Comparison of ENCODE assay signal across 14 cellular contexts in the genomic region with DNA sequence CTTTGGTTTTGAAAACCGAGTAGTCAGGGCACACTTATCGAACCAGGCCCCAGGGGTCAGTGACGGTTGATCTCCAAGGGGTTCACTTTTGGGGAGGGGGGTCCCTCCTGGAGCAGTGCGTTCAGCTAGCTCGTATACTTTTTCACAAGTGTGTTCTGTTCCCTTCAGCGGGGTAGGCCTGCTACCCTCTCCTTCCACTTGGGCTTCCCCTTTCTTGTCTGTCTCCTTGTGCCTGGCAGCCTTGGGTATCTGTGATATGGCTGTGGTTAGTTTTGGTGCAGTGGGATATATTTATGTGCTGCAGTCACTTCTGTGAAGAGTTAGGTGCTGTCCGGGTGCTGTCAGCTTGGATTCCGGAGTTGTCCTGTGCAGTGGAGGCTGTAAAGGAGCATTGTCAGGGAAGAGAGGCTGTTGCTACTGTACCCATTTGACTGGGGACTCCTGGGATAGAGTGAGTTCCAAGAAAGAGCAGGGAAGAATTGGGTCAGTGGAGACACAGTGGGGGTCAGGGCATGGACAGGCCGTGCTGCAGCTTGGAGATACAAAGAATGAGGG. TPM values are rescaled to one million over a fixed set of nuclear protein-coding genes. Genes with fewer than 3 reads are reported as not detected.
DNase-seq lines count a peak whose midpoint lies in the region; ATAC-seq and FAIRE-seq lines count a peak whose summit lies in the region.
"Had no signal": no experiment of that assay in that cellular context is flagged by ENCODE, and none has a peak within 500 bp of the region (broad histone marks: within the 10 kb centered on the region; RNA-seq: fewer than 3 reads in every experiment).

No MANE protein-coding gene starts in this region.

- no peak for FAIRE-seq in urothelium cell line (lab: Jason Lieb, UNC)

- no peaks in the 10 kb centered on the region for H3K27me3 Mint-ChIP-seq in T-helper 17 cell
- H3K27me3 Mint-ChIP-seq: type B pancreatic cell had no signal

- 76% methylated on average over 9 of the region's 9 CpGs for WGBS in right cardiac atrium

- H3K9me3 ChIP-seq in T-helper 17 cell (ENCODE audit: control insufficient read depth, low read length, poor library complexity, severe bottlenecking) (no peaks in the 10 kb centered on the region), right cardiac atrium (ENCODE audit: control insufficient read depth, low read length) (no peaks in the 10 kb centered on the region), MG63 (no peaks in the 10 kb centered on the region)
- H3K9me3 ChIP-seq: right lobe of liver had no signal

- H3K27ac Mint-ChIP-seq in T-helper 17 cell = peak overlapping the region; percentile 86
- H3K27ac Mint-ChIP-seq: type B pancreatic cell had no signal

- peaks cover 22% of the 10 kb centered on the region for H3K4me1 ChIP-seq in right cardiac atrium (ENCODE audit: control insufficient read depth, insufficient read depth, low read length)

- peak overlapping the region; percentile 39 for H3K27ac ChIP-seq in right cardiac atrium (ENCODE audit: low read length)
- H3K27ac ChIP-seq: HL-60, right lobe of liver had no signal

- H3K4me3 Mint-ChIP-seq in T-helper 17 cell = peak overlapping the region; percentile 67
- H3K4me3 Mint-ChIP-seq: type B pancreatic cell had no signal

- peak; percentile 20 for ATAC-seq in Right ventricle myocardium inferior
- peak; percentile 51 for ATAC-seq in T-helper 17 cell
- no peak for ATAC-seq in right cardiac atrium
- no peak for ATAC-seq in HG03457 (IDR thresholded peaks at IDR 0.05; ENCODE audit: unreplicated experiment)

- H3K4me1 Mint-ChIP-seq in T-helper 17 cell = peaks cover 36% of the 10 kb centered on the region

- intact Hi-C loops in Right ventricle myocardium inferior (cut with DNase I) = loop anchor here (2.0 kb wide), 2 partner anchors 25 to 33 kb away; no protein-coding TSS in a partner anchor
- intact Hi-C loops in cardiac septum (cut with DNase I) = no loop called here
- intact Hi-C loops in right cardiac atrium (cut with DNase I) = no loop called here

- H3K27me3 ChIP-seq in right cardiac atrium (ENCODE audit: control insufficient read depth, insufficient read depth) = no peaks in the 10 kb centered on the region
- no peaks in the 10 kb centered on the region for H3K27me3 ChIP-seq in MG63
- H3K27me3 ChIP-seq: right lobe of liver had no signal

- DNase-seq in Right ventricle myocardium inferior (ENCODE audit: missing footprints) = no peak
- no peak for DNase-seq in cardiac septum (ENCODE audit: low spot score)
- DNase-seq in T-helper 17 cell = no peak
- no peak for DNase-seq in right cardiac atrium
- no peak for DNase-seq in MG63
- DNase-seq in urothelium cell line (ENCODE audit: low spot score) = no peak
- no peak for DNase-seq in stimulated activated CD4-positive, alpha-beta T cell treated with anti-CD3 and anti-CD28 coated beads, Interleukin-1b, Interleukin-23, amount 100 ng/mL, for 48 hours
- DNase-seq: anterior cingulate cortex, head of caudate nucleus, NCI-H1105 had no signal

- no peaks in the 10 kb centered on the region for H3K36me3 ChIP-seq in MG63
- H3K36me3 ChIP-seq: right lobe of liver had no signal

- H3K4me3 ChIP-seq in right cardiac atrium (ENCODE audit: low read length) (no peak overlapping the region), MG63 (no peak overlapping the region)
- H3K4me3 ChIP-seq: right lobe of liver had no signal

- no peaks in the 10 kb centered on the region for H3K36me3 Mint-ChIP-seq in T-helper 17 cell (ENCODE audit: low read depth)
- H3K36me3 Mint-ChIP-seq: type B pancreatic cell had no signal

RNA-seq across cellular contexts. Expression of a gene that starts 29.7 kb away (rescaled TPM):
- 15.1 TPM for total RNA-seq in Right ventricle myocardium inferior
- total RNA-seq in cardiac septum = 13.7 TPM
- 10 to 100 TPM; 28.4 to 37.0 TPM for total RNA-seq in T-helper 17 cell
- total RNA-seq in right cardiac atrium = 10 to 100 TPM; 16.9 to 23.8 (median 19.4) TPM
- 9.1 TPM for polyA plus RNA-seq in right cardiac atrium
- total RNA-seq in MG63 (2014; rRNA removed; shearing (Covaris generic); ENCODE audit: low replicate concordance) = 2.9 and 15.3 TPM in 2 replicates

Comparison
In these comparisons a context has a peak if more than half of its experiments do, and no peak if none do; other contexts are left out.
1. ATAC-seq: peak in Right ventricle myocardium inferior (single experiment) and T-helper 17 cell (single experiment); none in right cardiac atrium (0 of 2) and HG03457 (single experiment).